14 cellular contexts compared by ENCODE assay signal in the genomic region with DNA sequence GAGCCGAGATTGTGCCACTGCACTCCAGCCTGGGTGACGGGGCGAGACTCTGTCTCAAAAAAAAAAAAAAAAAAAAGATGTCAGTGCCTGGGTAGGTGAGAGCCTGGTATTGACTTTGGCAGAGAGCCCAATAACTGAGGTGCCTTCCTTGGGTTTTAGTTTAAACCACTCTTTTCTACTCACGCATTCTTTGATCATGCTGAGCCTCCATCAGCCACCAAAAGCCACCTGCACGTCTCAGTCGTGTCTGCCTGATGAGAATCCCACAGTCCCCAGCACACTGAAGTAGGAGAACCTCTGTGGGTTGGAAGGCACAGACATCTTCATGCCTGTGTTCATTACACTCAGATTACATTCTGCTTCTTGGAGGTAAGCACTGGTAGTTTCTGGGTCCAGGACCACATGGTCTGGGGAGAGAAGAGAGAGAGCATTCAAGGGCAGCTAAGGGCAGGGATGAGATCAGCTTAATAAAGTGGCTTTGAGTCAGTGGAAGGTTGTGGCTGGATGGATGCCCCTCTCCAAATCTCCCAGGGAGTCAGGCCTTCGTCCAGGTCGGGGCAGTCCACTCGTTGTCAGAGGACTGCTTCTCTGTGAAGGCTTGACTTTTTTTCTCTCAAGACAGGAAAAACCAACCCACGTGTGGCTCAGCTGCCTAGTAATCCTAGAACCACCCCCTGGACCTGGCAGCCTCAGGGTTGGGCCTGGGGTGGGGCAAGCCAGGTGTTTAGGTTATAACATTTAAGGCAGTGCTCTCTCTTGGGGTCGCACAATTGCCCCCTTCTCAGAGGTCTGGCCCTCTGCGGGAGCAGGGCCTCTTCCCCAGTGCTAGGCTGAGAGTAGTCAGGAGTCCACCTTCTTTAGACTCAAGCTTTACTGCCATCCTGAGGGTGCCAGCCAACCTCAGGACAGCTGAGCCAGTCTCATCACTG. TPM values are rescaled to one million over a fixed set of nuclear protein-coding genes. Genes with fewer than 3 reads are reported as not detected.
A peak's percentile ranks its signal among the peaks of the same experiment; 100 is the strongest.
DNase-seq lines count a peak whose midpoint lies in the region; ATAC-seq, FAIRE-seq and TF ChIP-seq lines count a peak whose summit lies in the region.
"Had no signal": no experiment of that assay in that cellular context is flagged by ENCODE, and none has a peak within 500 bp of the region (broad histone marks: within the 10 kb centered on the region; RNA-seq: fewer than 3 reads in every experiment).

No MANE protein-coding gene starts in this region.

- FAIRE-seq in keratinocyte (lab: Jason Lieb, UNC) = no peak

- H3K4me3 ChIP-seq in right cardiac atrium (ENCODE audit: low read length) (no peak overlapping the region), keratinocyte (ENCODE audit: control insufficient read depth in 2 of 3, extremely low read depth in 1 of 3, insufficient read depth in 2 of 3, low read depth in 1 of 3, low read length in 3 of 3) (no peak overlapping the region), upper lobe of right lung (no peak overlapping the region)

- intact Hi-C loops in left ventricle myocardium superior (cut with micrococcal nuclease) = no loop called here
- intact Hi-C loops in right cardiac atrium (cut with DNase I) = no loop called here
- intact Hi-C loops in upper lobe of right lung (cut with DNase I) = no loop called here

- no peaks in the 10 kb centered on the region for H3K9me1 ChIP-seq in keratinocyte (ENCODE audit: control insufficient read depth, extremely low read depth, insufficient read depth, low read length)

- H3K9me3 ChIP-seq in right cardiac atrium (ENCODE audit: control insufficient read depth, low read length) = no peaks in the 10 kb centered on the region
- H3K9me3 ChIP-seq in keratinocyte (ENCODE audit: control insufficient read depth, low read depth, low read length) = no peaks in the 10 kb centered on the region
- H3K9me3 ChIP-seq in upper lobe of right lung = no peaks in the 10 kb centered on the region

- ATAC-seq in left ventricle myocardium superior (peak; percentile 61), right cardiac atrium (no peak), upper lobe of right lung (peak; percentile 49), GM18868 (IDR thresholded peaks at IDR 0.05; ENCODE audit: unreplicated experiment) (no peak)
- ATAC-seq: Panc1 had no signal

- H3K36me3 ChIP-seq in keratinocyte (ENCODE audit: control insufficient read depth in 2 of 2, extremely low read depth in 1 of 2, insufficient read depth in 2 of 2, low read length in 2 of 2) = no peaks in the 10 kb centered on the region
- H3K36me3 ChIP-seq in upper lobe of right lung = no peaks in the 10 kb centered on the region

- peak overlapping the region; percentile 42 for H2AFZ ChIP-seq in keratinocyte (ENCODE audit: control insufficient read depth, low read length)
- H2AFZ ChIP-seq: parathyroid adenoma had no signal

- no peak for DNase-seq in left ventricle myocardium superior
- no peak for DNase-seq in right cardiac atrium
- peak; percentile 29 for DNase-seq in NCI-H510A treated with DMSO at 0.1 percent for 48 hours (lab: John Stamatoyannopoulos, UW)
- no peak for DNase-seq in keratinocyte (ENCODE audit: low read depth, low spot score)
- DNase-seq in upper lobe of right lung = no peak
- DNase-seq in NCI-H1694 (lab: John Stamatoyannopoulos, UW) = no peak
- DNase-seq in islet precursor cell = no peak
- DNase-seq: activated CD4-positive, alpha-beta T cell treated with anti-CD3 and anti-CD28 coated beads, Interleukin-2, amount 50 U/mL, for 1 hour; activated effector memory CD4-positive, alpha-beta T cell treated with Interleukin-2 at 50 U/mL for 16 hours; HFFc6; stimulated activated naive CD4-positive, alpha-beta T cell treated with Interleukin-2 at 50 U/mL for 16 hours had no signal

- H3K27ac ChIP-seq in right cardiac atrium (ENCODE audit: low read length) (no peak overlapping the region), keratinocyte (ENCODE audit: control insufficient read depth, insufficient read depth, low read length) (no peak overlapping the region), upper lobe of right lung (no peak overlapping the region)
- H3K27ac ChIP-seq: parathyroid adenoma had no signal

- H3K9ac ChIP-seq in keratinocyte (ENCODE audit: control insufficient read depth, extremely low read depth, insufficient read depth, low read length) = no peak overlapping the region
- H3K9ac ChIP-seq: parathyroid adenoma had no signal

- H3K4me1 ChIP-seq in right cardiac atrium (ENCODE audit: control insufficient read depth, insufficient read depth, low read length) (no peaks in the 10 kb centered on the region), keratinocyte (ENCODE audit: control insufficient read depth, extremely low read depth, insufficient read depth, low read length) (peaks cover 20% of the 10 kb centered on the region), upper lobe of right lung (no peaks in the 10 kb centered on the region)
- H3K4me1 ChIP-seq: parathyroid adenoma had no signal

- no peak overlapping the region for H3K4me2 ChIP-seq in keratinocyte (ENCODE audit: control insufficient read depth, extremely low read depth, insufficient read depth, low read depth, low read length)

- TF ChIP-seq CTCF in keratinocyte (optimal IDR thresholded peaks at IDR 0.05 in 1 of 3, IDR thresholded peaks at IDR 0.05 in 1 of 3, conservative IDR thresholded peaks at IDR 0.05 in 1 of 3; ENCODE audit: extremely low read depth in 1 of 3, insufficient read depth in 2 of 3, low read length in 3 of 3) = no peak
- no peak for TF ChIP-seq CTCF in upper lobe of right lung (IDR thresholded peaks at IDR 0.05)

- 80% methylated on average over 12 of the region's 12 CpGs for WGBS in right cardiac atrium

- H3K27me3 ChIP-seq in right cardiac atrium (ENCODE audit: control insufficient read depth, insufficient read depth) = no peaks in the 10 kb centered on the region
- no peaks in the 10 kb centered on the region for H3K27me3 ChIP-seq in keratinocyte (ENCODE audit: control insufficient read depth, extremely low read depth, insufficient read depth, low read length)
- no peaks in the 10 kb centered on the region for H3K27me3 ChIP-seq in upper lobe of right lung

- H4K20me1 ChIP-seq in keratinocyte (ENCODE audit: control insufficient read depth, extremely low read depth, insufficient read depth, low read length) = no peaks in the 10 kb centered on the region

- dilution Hi-C loops in keratinocyte (cut with MboI; ENCODE audit: extremely low pct_ligation_motif_present, low sequenced_read_pairs) = no loop called here

- H3K79me2 ChIP-seq in keratinocyte (ENCODE audit: control insufficient read depth, insufficient read depth, low read length) = no peaks in the 10 kb centered on the region
- H3K79me2 ChIP-seq: parathyroid adenoma had no signal

RNA-seq across cellular contexts. Expression of a gene that starts 32.6 kb away (rescaled TPM):
- total RNA-seq in left ventricle myocardium superior (85.9 TPM), right cardiac atrium (100 to 1,000 TPM in 3 of 4 donors, 10 to 100 TPM in 1; 93.6 to 117 (median 115) TPM), upper lobe of right lung (102 TPM)
- polyA plus RNA-seq in right cardiac atrium (56.3 TPM), keratinocyte (51.8 to 81.6 TPM (median 65.2 TPM) in 3 replicates)
- 20.0 TPM for polyA plus RNA-seq in keratinocyte (2011; ENCODE audit: low read depth)
- polyA plus RNA-seq in keratinocyte (2011; cell fraction: cytosol; rRNA removed) = 76.8 and 80.6 TPM in 2 replicates
- polyA plus RNA-seq in keratinocyte (2011; cell fraction: nucleus; rRNA removed) = 53.9 and 57.8 TPM in 2 replicates
- 40.5 and 53.5 TPM in 2 replicates for polyA plus RNA-seq in keratinocyte (2012; ENCODE audit: low replicate concordance)
- 45.8 to 79.4 TPM (median 58.1 TPM) in 3 replicates for polyA minus RNA-seq in keratinocyte
- 108 TPM for polyA minus RNA-seq in keratinocyte (2011; cell fraction: cytosol; rRNA and poly(A)+ RNA removed)
- polyA minus RNA-seq in keratinocyte (2011; cell fraction: nucleus; rRNA and poly(A)+ RNA removed) = 34.7 and 37.4 TPM in 2 replicates

Comparison
In these comparisons a context has a peak if more than half of its experiments do, and no peak if none do; other contexts are left out.
1. ATAC-seq: peak in left ventricle myocardium superior (single experiment) and upper lobe of right lung (single experiment); none in right cardiac atrium (0 of 2) and GM18868 (single experiment).